In the genomic region with DNA sequence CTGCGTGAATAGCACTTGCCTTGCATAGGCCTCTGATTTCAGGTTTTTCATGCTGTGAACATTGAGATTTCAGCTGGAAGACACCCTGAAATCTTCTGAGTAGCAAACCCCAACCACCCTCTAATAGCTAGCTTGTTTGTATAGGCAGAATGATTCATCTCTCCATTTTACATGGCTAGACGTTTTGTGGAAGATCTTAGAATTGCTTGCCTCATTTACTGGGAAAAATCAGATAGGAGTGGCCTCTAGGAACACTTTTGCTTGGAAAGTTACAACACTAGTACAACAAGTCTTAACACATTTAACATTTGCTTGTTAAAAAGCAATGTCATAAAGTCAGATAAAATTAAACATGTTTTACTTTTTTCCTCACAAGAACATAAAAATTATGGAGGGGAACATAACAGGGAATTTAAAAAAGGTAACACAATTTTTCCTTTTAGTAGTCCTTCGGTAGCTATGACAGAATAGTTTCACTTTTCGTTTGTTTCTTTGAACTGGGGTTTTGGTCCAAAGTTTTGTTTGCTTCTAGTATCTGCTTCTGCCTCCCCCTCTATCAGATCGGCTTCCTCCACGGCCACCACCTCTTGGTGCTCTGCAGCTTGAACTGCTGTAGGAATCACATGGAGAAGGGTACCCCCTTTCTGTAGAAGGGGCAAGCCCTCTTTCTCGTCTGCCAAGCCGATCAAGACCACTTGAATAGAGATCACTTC, we compare ENCODE assay signal across 16 cellular contexts.
DNase-seq lines count a peak whose midpoint lies in the region; FAIRE-seq and TF ChIP-seq lines count a peak whose summit lies in the region.
"Had no signal": no experiment of that assay in that cellular context is flagged by ENCODE, and none has a peak within 500 bp of the region (broad histone marks: within the 10 kb centered on the region; RNA-seq: fewer than 3 reads in every experiment).

No MANE protein-coding gene starts in this region.

- H3K18ac ChIP-seq in mesenchymal stem cell (ENCODE audit: low read depth in 1 of 2, low read length in 2 of 2) = no peak overlapping the region

- H3K79me1 ChIP-seq in mesenchymal stem cell (replicated peaks; ENCODE audit: low read length, poor library complexity, severe bottlenecking) = no peaks in the 10 kb centered on the region

- H2BK120ac ChIP-seq in mesenchymal stem cell (ENCODE audit: low read depth, low read length) = no peak overlapping the region

- H2AFZ ChIP-seq in MM.1S (ENCODE audit: low read length) = peak overlapping the region; percentile 71
- no peak overlapping the region for H2AFZ ChIP-seq in mesenchymal stem cell (ENCODE audit: low read depth, low read length)

- H4K20me1 ChIP-seq in MM.1S (ENCODE audit: insufficient read depth, low read length) = no peaks in the 10 kb centered on the region

- H4K8ac ChIP-seq in mesenchymal stem cell (ENCODE audit: low read length) = no peak overlapping the region

- H3K4ac ChIP-seq in mesenchymal stem cell (ENCODE audit: low read depth in 1 of 2, low read length in 2 of 2) = no peak overlapping the region

- WGBS in mesenchymal stem cell = 94% methylated on average over 7 of the region's 8 CpGs

- H2AK5ac ChIP-seq in mesenchymal stem cell (ENCODE audit: low read length, severe bottlenecking) = no peak overlapping the region

- H3K9me3 ChIP-seq in MM.1S (replicated peaks; ENCODE audit: insufficient read depth, low read length) (no peaks in the 10 kb centered on the region), mesenchymal stem cell (ENCODE audit: control insufficient read depth, low read length) (peaks cover 21% of the 10 kb centered on the region)
- H3K9me3 ChIP-seq: BE2C had no signal

- no peak for TF ChIP-seq CTCF in GM06990 (IDR thresholded peaks at IDR 0.05; ENCODE audit: insufficient read depth, low read length, poor library complexity, severe bottlenecking)
- TF ChIP-seq CTCF in MM.1S (IDR thresholded peaks at IDR 0.05; ENCODE audit: low read length) = no peak
- no peak for TF ChIP-seq CTCF in bronchial epithelial cell (IDR thresholded peaks at IDR 0.05; ENCODE audit: insufficient read depth, low read length, severe bottlenecking)

- no peak for DNase-seq in GM06990 (ENCODE audit: extremely low read depth, insufficient read length)
- DNase-seq in MM.1S = peak; percentile 33
- DNase-seq in bronchial epithelial cell (ENCODE audit: low read depth) = peak; percentile 64
- DNase-seq in mesenchymal stem cell = peak; percentile 13
- no peak for DNase-seq in LoVo (ENCODE audit: low spot score)
- DNase-seq in NCI-H2107 (lab: John Stamatoyannopoulos, UW) = no peak
- DNase-seq in amniotic stem cell (lab: John Stamatoyannopoulos, UW) = no peak
- no peak for DNase-seq in HuH-7.5 (ENCODE audit: low spot score)
- DNase-seq: BE2C; CD4-positive, alpha-beta memory T cell; DMS79; GF-D8; NCI-H1092 treated with DMSO at 0.1 percent for 48 hours; NCI-H1694 treated with DMSO at 0.1 percent for 48 hours; NCI-H69; SHP77 had no signal

- H3K4me2 ChIP-seq in MM.1S (ENCODE audit: low read depth, low read length) (peak overlapping the region; percentile 54), mesenchymal stem cell (ENCODE audit: low read length, poor library complexity, severe bottlenecking) (no peak overlapping the region)

- H3K9ac ChIP-seq in MM.1S (ENCODE audit: low read length) (no peak overlapping the region), mesenchymal stem cell (ENCODE audit: low read length) (no peak overlapping the region)

- H3K9me2 ChIP-seq in MM.1S (replicated peaks; ENCODE audit: insufficient read depth, low read length) = no peaks in the 10 kb centered on the region

- H3K27me3 ChIP-seq in GM06990 (replicated peaks; ENCODE audit: control insufficient read depth, insufficient read depth, low read length) = no peaks in the 10 kb centered on the region
- H3K27me3 ChIP-seq in MM.1S (replicated peaks; ENCODE audit: insufficient read depth, low read length) = no peaks in the 10 kb centered on the region
- H3K27me3 ChIP-seq in bronchial epithelial cell (ENCODE audit: control insufficient read depth, insufficient read depth, low read length) = no peaks in the 10 kb centered on the region
- no peaks in the 10 kb centered on the region for H3K27me3 ChIP-seq in mesenchymal stem cell (ENCODE audit: control insufficient read depth in 1 of 2, insufficient read depth in 1 of 2, low read length in 2 of 2)
- H3K27me3 ChIP-seq: BE2C had no signal

- FAIRE-seq in bronchial epithelial cell (lab: Jason Lieb, UNC) = no peak

- no peak overlapping the region for H2BK12ac ChIP-seq in mesenchymal stem cell (ENCODE audit: low read length in 2 of 2)

- no peak overlapping the region for H4K91ac ChIP-seq in mesenchymal stem cell (ENCODE audit: low read length)

- no peak overlapping the region for H2BK5ac ChIP-seq in mesenchymal stem cell (ENCODE audit: low read depth, low read length, poor library complexity, severe bottlenecking)

- H3K14ac ChIP-seq in mesenchymal stem cell (ENCODE audit: low read length in 2 of 2) = no peak overlapping the region

- no peaks in the 10 kb centered on the region for H3K36me3 ChIP-seq in GM06990 (ENCODE audit: control insufficient read depth, insufficient read depth, low read length)
- H3K36me3 ChIP-seq in MM.1S (replicated peaks; ENCODE audit: insufficient read depth, low read length) = no peaks in the 10 kb centered on the region
- H3K36me3 ChIP-seq in bronchial epithelial cell (ENCODE audit: control insufficient read depth, insufficient read depth, low read length) = no peaks in the 10 kb centered on the region
- no peaks in the 10 kb centered on the region for H3K36me3 ChIP-seq in mesenchymal stem cell (ENCODE audit: control insufficient read depth in 1 of 2, insufficient read depth in 2 of 2, low read depth in 1 of 2, low read length in 2 of 2)
- H3K36me3 ChIP-seq: BE2C had no signal

- no peaks in the 10 kb centered on the region for H3K79me2 ChIP-seq in MM.1S (ENCODE audit: low read length)

- no peak overlapping the region for H3K23ac ChIP-seq in mesenchymal stem cell (ENCODE audit: low read length in 2 of 2)

- no peaks in the 10 kb centered on the region for H3F3A ChIP-seq in MM.1S (ENCODE audit: insufficient read depth, low read length)

- no peak overlapping the region for H3K27ac ChIP-seq in MM.1S (ENCODE audit: low read length)
- no peak overlapping the region for H3K27ac ChIP-seq in mesenchymal stem cell (ENCODE audit: low read length, poor library complexity, severe bottlenecking)

- H3K4me3 ChIP-seq in GM06990 (replicated peaks; ENCODE audit: low read depth, low read length) (peak overlapping the region; percentile 26; the same call in 1 of the 2 replicates), MM.1S (ENCODE audit: low read length) (peak overlapping the region; percentile 37), bronchial epithelial cell (ENCODE audit: low read depth, low read length) (no peak overlapping the region), mesenchymal stem cell (ENCODE audit: insufficient read depth in 1 of 2, low read depth in 1 of 2, low read length in 2 of 2) (no peak overlapping the region)

- H3K4me1 ChIP-seq in MM.1S (ENCODE audit: low read length) (no peaks in the 10 kb centered on the region), mesenchymal stem cell (ENCODE audit: control insufficient read depth, insufficient read depth, low read depth, low read length) (no peaks in the 10 kb centered on the region)
- H3K4me1 ChIP-seq: BE2C had no signal

- H2BK15ac ChIP-seq in mesenchymal stem cell (ENCODE audit: low read depth, poor library complexity, severe bottlenecking) = no peak overlapping the region

Comparison
In these comparisons a context has a peak if more than half of its experiments do, and no peak if none do; other contexts are left out.
1. DNase-seq: peak in MM.1S (single experiment), bronchial epithelial cell (single experiment) and mesenchymal stem cell (single experiment); none in GM06990 (single experiment), LoVo (single experiment), NCI-H2107 (single experiment), amniotic stem cell (single experiment) and HuH-7.5 (single experiment).
2. H3K4me3 ChIP-seq: peak in GM06990 (single experiment) and MM.1S (single experiment); none in bronchial epithelial cell (single experiment) and mesenchymal stem cell (0 of 2).